36 cellular contexts compared by ENCODE assay signal in the genomic region with DNA sequence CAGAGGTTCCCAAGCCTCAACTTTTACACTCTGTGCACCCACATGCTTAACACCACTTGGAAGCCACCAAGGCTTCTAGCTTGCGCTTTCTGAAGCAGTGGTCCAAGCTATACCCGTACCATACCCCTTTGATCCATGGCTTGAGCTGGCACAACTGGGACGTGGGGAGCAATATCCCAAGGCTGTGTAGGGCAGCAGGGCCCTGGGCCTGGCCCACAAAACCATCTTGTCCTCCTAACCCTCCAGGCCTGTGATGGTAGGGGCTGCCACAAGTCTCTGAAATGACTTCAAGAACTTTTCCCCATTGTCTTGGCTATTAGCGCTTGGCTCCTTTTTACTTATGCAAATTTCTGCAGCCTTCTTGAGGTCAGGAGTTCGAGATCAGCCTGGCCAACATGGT. TPM values are rescaled to one million over a fixed set of nuclear protein-coding genes. Genes with fewer than 3 reads are reported as not detected.
DNase-seq lines count a peak whose midpoint lies in the region; ATAC-seq, FAIRE-seq and TF ChIP-seq lines count a peak whose summit lies in the region.
"Had no signal": no experiment of that assay in that cellular context is flagged by ENCODE, and none has a peak within 500 bp of the region (broad histone marks: within the 10 kb centered on the region; RNA-seq: fewer than 3 reads in every experiment).

No MANE protein-coding gene starts in this region.

- no peaks in the 10 kb centered on the region for H3K27me3 ChIP-seq in Karpas-422 (ENCODE audit: low read length)
- no peaks in the 10 kb centered on the region for H3K27me3 ChIP-seq in K562 (ENCODE audit: control insufficient read depth in 2 of 2, insufficient read depth in 2 of 2, low read length in 2 of 2)
- no peaks in the 10 kb centered on the region for H3K27me3 ChIP-seq in body of pancreas
- no peaks in the 10 kb centered on the region for H3K27me3 ChIP-seq in psoas muscle (ENCODE audit: insufficient read depth in 3 of 3, low read length in 2 of 3)
- H3K27me3 ChIP-seq: BE2C; BLaER1; BLaER1 treated with 17β-estradiol and CSF1 and Interleukin-3, amounts not matched to agents 10 nM and 100 nM had no signal

- H3K9ac ChIP-seq in Karpas-422 (ENCODE audit: low read length) (no peak overlapping the region), K562 (ENCODE audit: insufficient read depth in 1 of 2, low read depth in 2 of 2, low read length in 2 of 2) (no peak overlapping the region)
- H3K9ac ChIP-seq: BLaER1; BLaER1 treated with 17β-estradiol and CSF1 and Interleukin-3, amounts not matched to agents 10 nM and 100 nM had no signal

- no peak for ATAC-seq in A549
- ATAC-seq in K562 = no peak
- ATAC-seq in body of pancreas = no peak
- no peak for ATAC-seq in HG02970 (IDR thresholded peaks at IDR 0.05; ENCODE audit: low FRiP score, unreplicated experiment)
- no peak for ATAC-seq in GM21529 (IDR thresholded peaks at IDR 0.05; ENCODE audit: unreplicated experiment)
- no peak for ATAC-seq in psoas muscle
- ATAC-seq: CD8-positive, alpha-beta T cell had no signal

- H3K4me3 ChIP-seq in A549 = no peak overlapping the region
- H3K4me3 ChIP-seq in HEK293 (ENCODE audit: low read depth, low read length) = no peak overlapping the region
- no peak overlapping the region for H3K4me3 ChIP-seq in Karpas-422 (ENCODE audit: low read length)
- H3K4me3 ChIP-seq in K562 = no peak overlapping the region
- no peak overlapping the region for H3K4me3 ChIP-seq in body of pancreas
- no peak overlapping the region for H3K4me3 ChIP-seq in psoas muscle
- H3K4me3 ChIP-seq: BLaER1; BLaER1 treated with 17β-estradiol and CSF1 and Interleukin-3, amounts not matched to agents 10 nM and 100 nM had no signal

- POLR2A ChIA-PET in A549 (lab: Yijun Ruan, JAX) (no interaction called here), HEK293 (lab: Yijun Ruan, JAX) (no interaction called here), K562 (lab: Yijun Ruan, JAX) (no interaction called here)

- FAIRE-seq in A549 (lab: Jason Lieb, UNC) = no peak
- FAIRE-seq in K562 (lab: Jason Lieb, UNC) = no peak
- FAIRE-seq: A204.1, D721Med had no signal

- H3K4me2 ChIP-seq in A549 (no peak overlapping the region), Karpas-422 (ENCODE audit: low read depth, low read length, poor library complexity, severe bottlenecking) (no peak overlapping the region), K562 (ENCODE audit: insufficient read depth, low read length) (no peak overlapping the region)
- H3K4me2 ChIP-seq: BLaER1; BLaER1 treated with 17β-estradiol and CSF1 and Interleukin-3, amounts not matched to agents 10 nM and 100 nM had no signal

- H3K27ac ChIP-seq in A549 (no peak overlapping the region), HEK293 (ENCODE audit: extremely low read depth, low read depth, low read length) (no peak overlapping the region), Karpas-422 (ENCODE audit: low read length) (no peak overlapping the region), K562 (ENCODE audit: extremely low read depth, low read depth, low read length) (no peak overlapping the region), body of pancreas (no peak overlapping the region), psoas muscle (no peak overlapping the region)
- H3K27ac ChIP-seq: 22Rv1; BLaER1; BLaER1 treated with 17β-estradiol and CSF1 and Interleukin-3, amounts not matched to agents 10 nM and 100 nM; C4-2B had no signal

- intact Hi-C loops in K562 (cut with micrococcal nuclease) = no loop called here
- intact Hi-C loops in body of pancreas (cut with DNase I) = no loop called here
- intact Hi-C loops in psoas muscle (cut with DNase I) = no loop called here

- H4K20me1 ChIP-seq in Karpas-422 (ENCODE audit: insufficient read depth, low read depth, low read length) (no peaks in the 10 kb centered on the region), K562 (replicated peaks; ENCODE audit: control insufficient read depth, insufficient read depth, low read length) (no peaks in the 10 kb centered on the region)
- H4K20me1 ChIP-seq: BLaER1; BLaER1 treated with 17β-estradiol and CSF1 and Interleukin-3, amounts not matched to agents 10 nM and 100 nM had no signal

- TF ChIP-seq CTCF in A549 (IDR thresholded peaks at IDR 0.05) (no peak), HEK293 (tag by site-specific recombination; IDR thresholded peaks at IDR 0.05) (no peak), K562 (IDR thresholded peaks at IDR 0.05 in 2 of 3, conservative IDR thresholded peaks at IDR 0.05 in 1 of 3; ENCODE audit: insufficient read depth in 2 of 3, low read depth in 1 of 3, low read length in 3 of 3) (no peak), body of pancreas (IDR thresholded peaks at IDR 0.05) (no peak), psoas muscle (IDR thresholded peaks at IDR 0.05) (no peak)

- no peak for TF ChIP-seq EP300 in A549 (IDR thresholded peaks at IDR 0.05)
- no peak for TF ChIP-seq EP300 in K562 (IDR thresholded peaks at IDR 0.05; ENCODE audit: low read length)

- TF ChIP-seq RAD21 in A549 (conservative IDR thresholded peaks at IDR 0.05 in 1 of 2, IDR thresholded peaks at IDR 0.05 in 1 of 2) (no peak), K562 (CRISPR knock-in tag; conservative IDR thresholded peaks at IDR 0.05 in 1 of 2, IDR thresholded peaks at IDR 0.05 in 1 of 2) (no peak)

- TF ChIP-seq POLR2A in A549 (IDR thresholded peaks at IDR 0.05; ENCODE audit: low read length) (no peak), K562 (conservative IDR thresholded peaks at IDR 0.05) (no peak), body of pancreas (IDR thresholded peaks at IDR 0.05) (no peak)

- BruUV-seq in K562 (replicated peaks; lab: Mats Ljungman, UMichigan) = no TSS peak

- H3K79me2 ChIP-seq in Karpas-422 (ENCODE audit: low read length) = no peaks in the 10 kb centered on the region
- H3K79me2 ChIP-seq in K562 (ENCODE audit: control insufficient read depth, insufficient read depth, low read length) = no peaks in the 10 kb centered on the region

- 76% methylated on average over 5 of the region's 5 CpGs for WGBS in A549 (ENCODE audit: missing lambda C conversion rate)
- 32% methylated on average over 5 of the region's 5 CpGs for WGBS in K562 (ENCODE audit: insufficient coverage, low coverage, missing lambda C conversion rate)
- 88 to 95% methylated on average over 5 of the region's 5 CpGs for WGBS in body of pancreas, 2 donors
- WGBS in psoas muscle, 3 donors = 91 to 94% (median 93%) methylated on average over 5 of the region's 5 CpGs

- H2AFZ ChIP-seq in Karpas-422 (ENCODE audit: low read length) (no peak overlapping the region), K562 (ENCODE audit: low read depth, low read length) (no peak overlapping the region)

- no peaks in the 10 kb centered on the region for H3K9me2 ChIP-seq in Karpas-422 (replicated peaks; ENCODE audit: insufficient read depth, low read length)

- in situ Hi-C loops in K562 (cut with MboI) = no loop called here

- CTCF ChIA-PET in A549 (lab: Yijun Ruan, JAX) (no interaction called here), HEK293 (lab: Yijun Ruan, JAX) (no interaction called here), K562 (lab: Yijun Ruan, JAX; ENCODE audit: low intra/inter-chr PET ratio) (no interaction called here)

- H3K9me1 ChIP-seq in K562 (ENCODE audit: control insufficient read depth, insufficient read depth, low read length) = no peaks in the 10 kb centered on the region

- DNase-seq in A549 (ENCODE audit: low read depth in 1 of 2, low spot score in 1 of 2) (no peak), Karpas-422 (peak; percentile 11), K562 (ENCODE audit: extremely low read depth in 1 of 4, low spot score in 3 of 4) (no peak), body of pancreas (no peak), psoas muscle (no peak)
- DNase-seq: 8988T; ACHN; AML-193; BE2C; C1 segment of cervical spinal cord; Caco-2; Calu3; CD4-positive, alpha-beta memory T cell; CD4-positive, alpha-beta T cell; CD4-positive, CD25-positive, alpha-beta regulatory T cell; CD8-positive, alpha-beta memory T cell; CD8-positive, alpha-beta T cell; COR-L47; DMS 273 treated with DMSO at 0.1 percent for 48 hours; DMS153; DMS53; DMS79; DMS79 treated with DMSO at 0.1 percent for 48 hours; DND-41; EL had no signal

- no peaks in the 10 kb centered on the region for H3K4me1 ChIP-seq in A549
- H3K4me1 ChIP-seq in HEK293 (ENCODE audit: control insufficient read depth, insufficient read depth, low read length) = no peaks in the 10 kb centered on the region
- H3K4me1 ChIP-seq in Karpas-422 (ENCODE audit: low read length) = no peaks in the 10 kb centered on the region
- H3K4me1 ChIP-seq in K562 (replicated peaks in 1 of 2; ENCODE audit: control insufficient read depth in 2 of 2, insufficient read depth in 2 of 2, low read length in 2 of 2) = no peaks in the 10 kb centered on the region; a peak in 1 of 5 replicates
- no peaks in the 10 kb centered on the region for H3K4me1 ChIP-seq in body of pancreas
- H3K4me1 ChIP-seq in psoas muscle = no peaks in the 10 kb centered on the region
- H3K4me1 ChIP-seq: BE2C; BLaER1; BLaER1 treated with 17β-estradiol and CSF1 and Interleukin-3, amounts not matched to agents 10 nM and 100 nM; Caco-2 had no signal

- H3K9me3 ChIP-seq in A549 (peaks cover 4% of the 10 kb centered on the region; the same call in 1 of the 3 replicates), HEK293 (ENCODE audit: control insufficient read depth, insufficient read depth, low read depth, low read length) (no peaks in the 10 kb centered on the region), Karpas-422 (ENCODE audit: low read length) (no peaks in the 10 kb centered on the region), K562 (replicated peaks; ENCODE audit: control insufficient read depth, insufficient read depth, low read depth, low read length) (0 out of 2 replicates have a peak, but pooled peaks cover 6% of the 10 kb centered on the region), body of pancreas (no peaks in the 10 kb centered on the region), psoas muscle (no peaks in the 10 kb centered on the region)
- H3K9me3 ChIP-seq: BE2C had no signal

- peaks cover 9 to 12% of the 10 kb centered on the region in 2 experiments for H3K36me3 ChIP-seq in HEK293 (ENCODE audit: control insufficient read depth in 2 of 2, insufficient read depth in 1 of 2, low read length in 2 of 2)
- H3K36me3 ChIP-seq in Karpas-422 (ENCODE audit: insufficient read depth, low read length) = no peaks in the 10 kb centered on the region
- H3K36me3 ChIP-seq in K562 (ENCODE audit: control insufficient read depth, insufficient read depth, low read length) = no peaks in the 10 kb centered on the region
- no peaks in the 10 kb centered on the region for H3K36me3 ChIP-seq in body of pancreas (replicated peaks in 1 of 2; ENCODE audit: insufficient read depth in 1 of 2, low read depth in 2 of 2)
- H3K36me3 ChIP-seq in psoas muscle (ENCODE audit: insufficient read depth in 1 of 2, low read depth in 1 of 2) = peaks cover 0 to 18% of the 10 kb centered on the region in 2 donors
- H3K36me3 ChIP-seq: BE2C, BLaER1 had no signal

RNA-seq across cellular contexts. Expression of a gene that starts 16.0 kb away (rescaled TPM):
- polyA plus RNA-seq in A549 (2011; rRNA removed) (556 and 719 TPM in 2 replicates), A549 (2017; fragmentation: RNase III; extraction: RNeasy Plus Mini Kit Qiagen cat#74134 plus additional on column Dnase treatment) (548 to 589 TPM (median 585 TPM) in 3 replicates), K562 (2011; rRNA removed) (597 and 814 TPM in 2 replicates), K562 (2014; fragmentation: Illumina TruSeq; extraction: Trizol) (747 and 790 TPM in 2 replicates), K562 (2014; fragmentation: Nextera tagmentation; extraction: Ambion mirVana) (1,000 to 10,000 TPM; 1,794 to 1,857 TPM), K562 (2014; rRNA removed) (531 and 666 TPM in 2 replicates), psoas muscle (100 to 1,000 TPM; 261 to 487 (median 348) TPM)
- polyA plus RNA-seq in A549 (2012; cell fraction: cytosol; rRNA removed) = 358 and 393 TPM in 2 replicates
- 118 and 167 TPM in 2 replicates for polyA plus RNA-seq in A549 (2012; cell fraction: nucleus; rRNA removed)
- polyA minus RNA-seq in A549 (2011; rRNA and poly(A)+ RNA removed) = 88.9 and 89.8 TPM in 2 replicates
- 137 and 197 TPM in 2 replicates for total RNA-seq in Karpas-422 (2014; rRNA removed; shearing (Covaris generic); ENCODE audit: low replicate concordance)
- total RNA-seq in K562 (2011; cell fraction: chromatin; rRNA removed; ENCODE audit: low replicate concordance) = 58.0 and 114 TPM in 2 replicates
- total RNA-seq in K562 (2011; cell fraction: nucleolus; rRNA removed) = 39.9 and 47.4 TPM in 2 replicates
- 74.1 and 91.9 TPM in 2 replicates for total RNA-seq in K562 (2011; cell fraction: nucleoplasm; rRNA removed)
- total RNA-seq in K562 (2014; rRNA removed) (283 and 304 TPM in 2 replicates), K562 (2014; rRNA removed; fragmentation: Illumina TruSeq; extraction: Trizol) (651 and 732 TPM in 2 replicates), K562 (2015; rRNA removed; fragmentation: Illumina TruSeq; extraction: Trizol) (546 and 601 TPM in 2 replicates), K562 (2021) (388 and 422 TPM in 2 replicates), body of pancreas (10 to 100 TPM; 33.6 to 51.6 TPM), psoas muscle (100 to 1,000 TPM in 3 of 4 donors, 10 to 100 TPM in 1; 94.3 to 227 (median 176) TPM)
- 264 and 523 TPM in 2 replicates for polyA plus RNA-seq in K562 (2011; cell fraction: cytosol; rRNA removed)
- polyA plus RNA-seq in K562 (2011; cell fraction: nucleus; rRNA removed) = 88.8 and 183 TPM in 2 replicates
- 425 and 721 TPM in 2 replicates for polyA plus RNA-seq in K562 (2012)
- 349 and 359 TPM in 2 replicates for polyA minus RNA-seq in K562 (2011; rRNA and poly(A)+ RNA removed)
- polyA minus RNA-seq in K562 (2011; cell fraction: cytosol; rRNA and poly(A)+ RNA removed) = 71.4 and 113 TPM in 2 replicates
- polyA minus RNA-seq in K562 (2011; cell fraction: nucleus; rRNA and poly(A)+ RNA removed) = 40.5 and 68.0 TPM in 2 replicates

RNA-seq across cellular contexts. Expression of a gene that starts 16.9 kb away (rescaled TPM):
- 12.9 and 16.7 TPM in 2 replicates for polyA plus RNA-seq in A549 (2011; rRNA removed)
- polyA plus RNA-seq in A549 (2012; cell fraction: cytosol; rRNA removed) = 6.5 and 7.1 TPM in 2 replicates
- 2.0 and 2.7 TPM in 2 replicates for polyA plus RNA-seq in A549 (2012; cell fraction: nucleus; rRNA removed)
- 5.5 to 6.0 TPM (median 5.7 TPM) in 3 replicates for polyA plus RNA-seq in A549 (2017; fragmentation: RNase III; extraction: RNeasy Plus Mini Kit Qiagen cat#74134 plus additional on column Dnase treatment)
- 10.4 and 10.9 TPM in 2 replicates for polyA minus RNA-seq in A549 (2011; rRNA and poly(A)+ RNA removed)
- 0.47 and 1.2 TPM in 2 replicates for total RNA-seq in Karpas-422 (2014; rRNA removed; shearing (Covaris generic); ENCODE audit: low replicate concordance)
- 6.2 and 7.6 TPM in 2 replicates for total RNA-seq in K562 (2011; cell fraction: chromatin; rRNA removed; ENCODE audit: low replicate concordance)
- total RNA-seq in K562 (2011; cell fraction: nucleolus; rRNA removed) = 2.9 and 3.7 TPM in 2 replicates
- total RNA-seq in K562 (2011; cell fraction: nucleoplasm; rRNA removed) = 4.3 and 8.2 TPM in 2 replicates
- total RNA-seq in K562 (2014; rRNA removed) = 1.9 and 4.8 TPM in 2 replicates
- total RNA-seq in K562 (2014; rRNA removed; fragmentation: Illumina TruSeq; extraction: Trizol) = 5.0 and 6.8 TPM in 2 replicates
- 4.0 and 4.3 TPM in 2 replicates for total RNA-seq in K562 (2015; rRNA removed; fragmentation: Illumina TruSeq; extraction: Trizol)
- 3.5 and 3.9 TPM in 2 replicates for total RNA-seq in K562 (2021)
- polyA plus RNA-seq in K562 (2011; rRNA removed) = 4.5 and 6.1 TPM in 2 replicates
- 2.9 and 4.6 TPM in 2 replicates for polyA plus RNA-seq in K562 (2011; cell fraction: cytosol; rRNA removed)
- 4.0 and 4.4 TPM in 2 replicates for polyA plus RNA-seq in K562 (2011; cell fraction: nucleus; rRNA removed)
- 2.4 and 3.8 TPM in 2 replicates for polyA plus RNA-seq in K562 (2012)
- polyA plus RNA-seq in K562 (2014; fragmentation: Illumina TruSeq; extraction: Trizol) = 5.7 TPM in 2 replicates
- 1 to 10 TPM; 3.0 to 3.1 TPM for polyA plus RNA-seq in K562 (2014; fragmentation: Nextera tagmentation; extraction: Ambion mirVana)
- 3.5 and 5.1 TPM in 2 replicates for polyA plus RNA-seq in K562 (2014; rRNA removed)
- 5.3 and 5.8 TPM in 2 replicates for polyA minus RNA-seq in K562 (2011; rRNA and poly(A)+ RNA removed)
- 2.5 and 2.7 TPM in 2 replicates for polyA minus RNA-seq in K562 (2011; cell fraction: cytosol; rRNA and poly(A)+ RNA removed)
- polyA minus RNA-seq in K562 (2011; cell fraction: nucleus; rRNA and poly(A)+ RNA removed) = 1.9 and 3.0 TPM in 2 replicates
- 1 to 10 TPM; 2.6 to 8.3 TPM for total RNA-seq in body of pancreas
- 10 to 100 TPM in 1 of 4 donors, 1 to 10 TPM in 3; 3.1 to 10.9 (median 6.0) TPM for total RNA-seq in psoas muscle
- 1 to 10 TPM; 1.1 to 3.4 (median 2.9) TPM for polyA plus RNA-seq in psoas muscle
- total RNA-seq: A673 had no signal
- polyA plus RNA-seq: CD14-positive monocyte had no signal

RNA-seq across cellular contexts. Expression of a gene that starts 41.1 kb away (rescaled TPM):
- polyA plus RNA-seq in A549 (2011; rRNA removed) (40.9 and 49.6 TPM in 2 replicates), A549 (2017; fragmentation: RNase III; extraction: RNeasy Plus Mini Kit Qiagen cat#74134 plus additional on column Dnase treatment) (29.8 to 31.7 TPM (median 30.7 TPM) in 3 replicates), K562 (2011; rRNA removed) (6.1 and 13.6 TPM in 2 replicates), K562 (2014; fragmentation: Illumina TruSeq; extraction: Trizol) (11.4 and 12.4 TPM in 2 replicates), K562 (2014; fragmentation: Nextera tagmentation; extraction: Ambion mirVana) (1 to 10 TPM; 2.8 to 3.4 TPM), K562 (2014; rRNA removed) (7.1 and 11.7 TPM in 2 replicates), psoas muscle (1 to 10 TPM; 1.4 to 3.3 (median 2.4) TPM)
- polyA plus RNA-seq in A549 (2012; cell fraction: cytosol; rRNA removed) = 14.7 and 17.1 TPM in 2 replicates
- polyA plus RNA-seq in A549 (2012; cell fraction: nucleus; rRNA removed) = 5.4 and 7.8 TPM in 2 replicates
- 7.2 and 9.0 TPM in 2 replicates for polyA minus RNA-seq in A549 (2011; rRNA and poly(A)+ RNA removed)
- 0.11 TPM in 1 of 2 replicates, not detected in the other for total RNA-seq in Karpas-422 (2014; rRNA removed; shearing (Covaris generic); ENCODE audit: low replicate concordance)
- 9.5 and 17.7 TPM in 2 replicates for total RNA-seq in K562 (2011; cell fraction: chromatin; rRNA removed; ENCODE audit: low replicate concordance)
- 5.2 and 8.6 TPM in 2 replicates for total RNA-seq in K562 (2011; cell fraction: nucleolus; rRNA removed)
- 8.6 and 12.1 TPM in 2 replicates for total RNA-seq in K562 (2011; cell fraction: nucleoplasm; rRNA removed)
- total RNA-seq in K562 (2014; rRNA removed) (6.0 and 6.5 TPM in 2 replicates), K562 (2014; rRNA removed; fragmentation: Illumina TruSeq; extraction: Trizol) (16.1 and 17.3 TPM in 2 replicates), K562 (2015; rRNA removed; fragmentation: Illumina TruSeq; extraction: Trizol) (8.0 and 11.0 TPM in 2 replicates), K562 (2021) (13.4 and 14.9 TPM in 2 replicates), body of pancreas (1 to 10 TPM in 1 of 2 donors, not detected in 1; 1.6 TPM), psoas muscle (1 to 10 TPM in 3 of 4 donors, under 1 TPM in 1; 0.71 to 4.4 (median 3.8) TPM)
- polyA plus RNA-seq in K562 (2011; cell fraction: cytosol; rRNA removed) = 2.1 and 3.9 TPM in 2 replicates
- 1.9 and 2.2 TPM in 2 replicates for polyA plus RNA-seq in K562 (2011; cell fraction: nucleus; rRNA removed)
- polyA plus RNA-seq in K562 (2012) = 7.2 and 12.4 TPM in 2 replicates
- polyA minus RNA-seq in K562 (2011; rRNA and poly(A)+ RNA removed) = 5.6 and 12.7 TPM in 2 replicates
- 2.1 and 4.4 TPM in 2 replicates for polyA minus RNA-seq in K562 (2011; cell fraction: cytosol; rRNA and poly(A)+ RNA removed)
- 1.1 and 1.3 TPM in 2 replicates for polyA minus RNA-seq in K562 (2011; cell fraction: nucleus; rRNA and poly(A)+ RNA removed)
- polyA plus RNA-seq: CD14-positive monocyte had no signal
